8 cellular contexts compared by ENCODE assay signal in the genomic region with DNA sequence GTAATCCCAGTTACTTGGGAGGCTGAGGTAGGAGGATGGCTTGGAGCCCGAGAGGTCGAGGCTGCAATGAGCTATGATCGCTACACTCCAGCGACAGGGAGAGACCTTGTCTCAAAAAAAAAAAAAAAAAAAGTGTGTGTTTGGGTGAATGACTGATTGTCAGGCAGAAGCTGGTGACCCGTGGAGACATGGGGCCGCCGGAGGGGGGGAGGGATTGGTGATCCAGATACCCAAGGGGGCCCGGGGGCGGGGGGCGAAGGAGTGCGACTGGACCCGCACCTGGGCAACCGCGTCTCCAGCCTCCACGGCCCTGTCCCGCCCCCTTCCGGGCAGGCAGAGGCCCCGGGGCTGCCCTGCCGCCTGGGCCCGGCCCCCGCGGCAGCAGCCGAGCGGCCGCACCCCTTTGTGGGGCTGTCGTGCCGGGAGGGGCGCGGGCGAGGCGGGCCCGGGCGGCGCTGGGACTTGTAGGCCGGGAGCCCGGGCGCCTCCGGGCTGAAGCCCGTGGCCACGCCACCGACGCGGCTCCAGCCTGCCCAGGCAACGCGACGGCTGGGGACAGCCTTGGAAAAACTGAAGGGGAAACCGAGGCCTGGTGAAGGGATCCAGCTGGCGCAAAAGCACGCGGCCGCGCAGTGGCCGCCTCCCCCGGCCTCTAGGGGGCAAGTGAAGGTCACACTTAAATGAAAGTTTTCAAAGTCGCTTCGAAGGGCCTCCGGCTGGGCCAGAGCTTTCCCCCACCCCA. TPM values are rescaled to one million over a fixed set of nuclear protein-coding genes. Genes with fewer than 3 reads are reported as not detected.
DNase-seq lines count a peak whose midpoint lies in the region; ATAC-seq and TF ChIP-seq lines count a peak whose summit lies in the region.

No MANE protein-coding gene starts in this region.

- peak in 1 of 2 donors; percentile 67 for TF ChIP-seq POLR2A in heart left ventricle (IDR thresholded peaks at IDR 0.05)

- ATAC-seq in heart left ventricle (peak; percentile 33 to 72 (median 68)), GM18858 (IDR thresholded peaks at IDR 0.05; ENCODE audit: unreplicated experiment) (no peak)

- peak overlapping the region; percentile 98 for H3K27ac Mint-ChIP-seq in activated naive CD8-positive, alpha-beta T cell

- peaks cover 27% of the 10 kb centered on the region for H3K4me1 Mint-ChIP-seq in activated naive CD8-positive, alpha-beta T cell (ENCODE audit: low read depth)

- H3K4me1 ChIP-seq in heart left ventricle, result peaks cover 0 to 66% (median 42%) of the 10 kb centered on the region in 12 donors

- peaks cover 9% of the 10 kb centered on the region for H3K36me3 Mint-ChIP-seq in activated naive CD8-positive, alpha-beta T cell

- intact Hi-C loops in heart left ventricle (cut with DNase I) (loop anchor here in 6 of 10 donors (10.0 kb wide), 3 partner anchors 206 to 826 kb away; no protein-coding TSS in a partner anchor), posterior cingulate gyrus (cut with DNase I) (loop anchor here (10.0 kb wide), 1 partner anchor 826 kb away; no protein-coding TSS in a partner anchor)

- H3K9me3 Mint-ChIP-seq in activated naive CD8-positive, alpha-beta T cell (ENCODE audit: low read depth), result no peaks in the 10 kb centered on the region

- H3K27ac ChIP-seq in heart left ventricle (peak overlapping the region; percentile 29 to 87 (median 79)), WERI-Rb-1 (no peak overlapping the region)

- H3K27me3 Mint-ChIP-seq in activated naive CD8-positive, alpha-beta T cell, result no peaks in the 10 kb centered on the region

- DNase-seq in DMS153 treated with DMSO at 0.1 percent for 48 hours (lab: John Stamatoyannopoulos, UW; ENCODE audit: unreplicated experiment) (peak; percentile 63), HFF-Myc (ENCODE audit: extremely low read depth, low read depth) (no peak), OCI-M2 (lab: John Stamatoyannopoulos, UW; ENCODE audit: unreplicated experiment) (peak; percentile 44), heart left ventricle (peak; percentile 84 to 89 (median 86)), posterior cingulate gyrus (peak in 7 of 10 donors; percentile 50 to 96 (median 76)), WERI-Rb-1 (no peak)

- H3K9me3 ChIP-seq in heart left ventricle (peaks cover 0 to 5% (median 0%) of the 10 kb centered on the region in 12 donors), WERI-Rb-1 (ENCODE audit: severe bottlenecking) (no peaks in the 10 kb centered on the region)

- WGBS in heart left ventricle, 4 donors, result 6 to 11% (median 7%) methylated on average over 28 to 57 of the region's 57 CpGs

- H3K27me3 ChIP-seq in heart left ventricle (no peaks in the 10 kb centered on the region), WERI-Rb-1 (ENCODE audit: insufficient read depth, low read depth, severe bottlenecking) (no peaks in the 10 kb centered on the region)

- TF ChIP-seq CTCF in HFF-Myc (IDR thresholded peaks at IDR 0.05; ENCODE audit: low read depth, low read length, missing control alignments), result peak; percentile 10
- TF ChIP-seq CTCF in heart left ventricle (IDR thresholded peaks at IDR 0.05), result peak in 7 of 12 donors; percentile 16 to 43 (median 33)
- TF ChIP-seq CTCF in WERI-Rb-1 (IDR thresholded peaks at IDR 0.05; ENCODE audit: low read depth, low read length), result no peak

- H3K4me3 ChIP-seq in HFF-Myc (replicated peaks; ENCODE audit: low read depth, low read length), result no peak overlapping the region
- peak overlapping the region in 11 of 12 donors; percentile 10 to 60 (median 49) for H3K4me3 ChIP-seq in heart left ventricle
- H3K4me3 ChIP-seq in WERI-Rb-1 (ENCODE audit: low read depth, low read length), result no peak overlapping the region

- H3K36me3 ChIP-seq in heart left ventricle (peaks cover 0 to 12% (median 5%) of the 10 kb centered on the region in 9 donors), WERI-Rb-1 (peaks cover 16% of the 10 kb centered on the region)

- H3K4me3 Mint-ChIP-seq in activated naive CD8-positive, alpha-beta T cell, result peak overlapping the region; percentile 89

RNA-seq across cellular contexts. Expression of a gene that starts 2.1 kb away (rescaled TPM):
- total RNA-seq in heart left ventricle, result 10 to 100 TPM; 45.6 to 97.9 (median 62.3) TPM
- polyA plus RNA-seq in heart left ventricle, result 100 to 1,000 TPM in 1 of 2 donors, 10 to 100 TPM in 1; 68.5 to 112 TPM

RNA-seq across cellular contexts. Expression of a gene that starts 38.1 kb away (rescaled TPM):
- 10 to 100 TPM; 12.9 to 18.6 (median 15.5) TPM for total RNA-seq in heart left ventricle
- 10 to 100 TPM in 1 of 2 donors, 1 to 10 TPM in 1; 7.5 to 26.8 TPM for polyA plus RNA-seq in heart left ventricle

RNA-seq across cellular contexts. Expression of a gene that starts 59.5 kb away (rescaled TPM):
- total RNA-seq in heart left ventricle, result not detected
- polyA plus RNA-seq in heart left ventricle, result not detected

Comparison
In these comparisons a context has a peak if more than half of its experiments do, and no peak if none do; other contexts are left out.
1. DNase-seq: peak in DMS153 treated with DMSO at 0.1 percent for 48 hours (single experiment), OCI-M2 (single experiment), heart left ventricle (5 of 5) and posterior cingulate gyrus (7 of 10); none in HFF-Myc (single experiment) and WERI-Rb-1 (single experiment).
2. H3K4me3 ChIP-seq: peak in heart left ventricle (11 of 12); none in HFF-Myc (single experiment) and WERI-Rb-1 (single experiment).